4 cellular contexts compared by ENCODE assay signal in the genomic region with DNA sequence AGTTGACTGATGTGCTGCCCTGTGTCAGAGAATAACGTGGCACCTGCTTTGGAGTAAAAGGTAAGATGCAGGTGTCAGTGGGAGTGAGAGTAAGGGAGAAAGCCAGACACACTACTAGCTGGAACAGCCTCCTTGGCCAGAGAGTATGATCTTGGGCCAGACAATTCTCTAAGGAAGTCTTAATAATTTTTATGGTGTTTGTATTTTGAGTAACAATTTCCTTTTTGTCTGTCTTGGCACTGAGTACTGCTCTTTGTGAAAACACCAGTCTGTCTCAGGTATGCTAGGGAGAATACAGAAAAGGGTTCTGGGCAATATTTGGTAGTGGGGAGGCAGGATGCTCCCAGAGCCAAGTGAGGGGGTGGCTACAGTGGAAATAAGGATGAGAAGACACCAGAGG. TPM values are rescaled to one million over a fixed set of nuclear protein-coding genes. Genes with fewer than 3 reads are reported as not detected.
"Had no signal": no experiment of that assay in that cellular context is flagged by ENCODE, and none has a peak within 500 bp of the region (broad histone marks: within the 10 kb centered on the region; RNA-seq: fewer than 3 reads in every experiment).

No MANE protein-coding gene starts in this region.

- H3K4me3 ChIP-seq: GM12878 had no signal

- DNase-seq: GDM1, GF-D8 had no signal

- ATAC-seq: GM12878 had no signal

RNA-seq across cellular contexts. Expression of a gene that starts 20.7 kb away (rescaled TPM):
- total RNA-seq: G401, GM12878 had no signal
- polyA plus RNA-seq: GM12878 had no signal
